ENCODE assay signal across 8 cellular contexts in genomic region chr6:27775138-27775795, GRCh38.
DNase-seq lines count a peak whose midpoint lies in the region; FAIRE-seq and TF ChIP-seq lines count a peak whose summit lies in the region.
"Not testable (repeated sequence)": the region's sequence is repeated elsewhere in the genome, so short reads cannot be mapped to it uniquely, and the experiment has no call there.

No MANE protein-coding gene starts in this region.

- not testable (repeated sequence) for H3K9ac ChIP-seq in astrocyte (ENCODE audit: low read length); mucosa of rectum (ENCODE audit: low read depth in 1 of 2, low read length in 2 of 2)

- H3K27ac ChIP-seq in PC-9; astrocyte (ENCODE audit: low read depth, low read length): not testable (repeated sequence)
- H3K27ac ChIP-seq in hepatocyte (peak overlapping the region; percentile 38), mucosa of rectum (ENCODE audit: low read depth in 2 of 2, low read length in 2 of 2) (peak overlapping the region; percentile 76 to 87)

- TF ChIP-seq CTCF in PC-9 (conservative IDR thresholded peaks at IDR 0.05); astrocyte (IDR thresholded peaks at IDR 0.05; ENCODE audit: insufficient read depth, low read depth, low read length); epithelial cell of esophagus (IDR thresholded peaks at IDR 0.05; ENCODE audit: insufficient read depth, low read depth, low read length, missing control alignments); hepatocyte (IDR thresholded peaks at IDR 0.05; ENCODE audit: poor library complexity): not testable (repeated sequence)

- not testable (repeated sequence) for BruUV-seq in PC-9 (replicated peaks; lab: Mats Ljungman, UMichigan)

- H3K36me3 ChIP-seq in PC-9 (ENCODE audit: low read depth); astrocyte (ENCODE audit: insufficient read depth, low read length); hepatocyte (replicated peaks; ENCODE audit: insufficient read depth, low read depth); mucosa of rectum (ENCODE audit: control insufficient read depth in 2 of 2, insufficient read depth in 2 of 2, low read length in 2 of 2): not testable (repeated sequence)

- 69% methylated on average over 5 of the region's 5 CpGs for WGBS in hepatocyte (ENCODE audit: low lambda C conversion rate, missing lambda C conversion rate)

- not testable (repeated sequence) for H3K36me3 Mint-ChIP-seq in astrocyte (ENCODE audit: low read depth, unreplicated experiment)

- H3K4me1 Mint-ChIP-seq in astrocyte (ENCODE audit: low read depth, unreplicated experiment): peaks cover 10% of the 10 kb centered on the region

- intact Hi-C loops in PC-9 (cut with micrococcal nuclease; ENCODE audit: unreplicated experiment): not testable (repeated sequence)

- H3F3A ChIP-seq in PC-9 (ENCODE audit: insufficient read depth, low read depth): not testable (repeated sequence)

- TF ChIP-seq POLR2A in H54 (IDR thresholded peaks at IDR 0.05; ENCODE audit: low read depth, low read length): not testable (repeated sequence)

- not testable (repeated sequence) for H3K79me2 ChIP-seq in PC-9 (ENCODE audit: low read depth); astrocyte (ENCODE audit: insufficient read depth, low read length); hepatocyte

- H3K27ac Mint-ChIP-seq in astrocyte (ENCODE audit: unreplicated experiment): peak overlapping the region; percentile 75

- not testable (repeated sequence) for H2AFZ ChIP-seq in PC-9; astrocyte (ENCODE audit: low read depth, low read length); hepatocyte

- not testable (repeated sequence) for H4K20me1 ChIP-seq in PC-9 (ENCODE audit: insufficient read depth); astrocyte (ENCODE audit: insufficient read depth, low read length); hepatocyte (ENCODE audit: insufficient read depth, poor library complexity, severe bottlenecking)

- 0 out of 2 replicates have a peak overlapping the region, but pooled peaks have one; percentile 73 for H3K4me2 ChIP-seq in PC-9
- H3K4me2 ChIP-seq in astrocyte (ENCODE audit: low read length); hepatocyte: not testable (repeated sequence)

- not testable (repeated sequence) for H3K9me3 ChIP-seq in PC-9 (ENCODE audit: insufficient read depth, low read depth); astrocyte (ENCODE audit: insufficient read depth, low read depth, low read length); hepatocyte (ENCODE audit: low read depth); mucosa of rectum (ENCODE audit: control insufficient read depth in 2 of 2, low read length in 2 of 2)

- not testable (repeated sequence) for H3K4me1 ChIP-seq in PC-9 (replicated peaks; ENCODE audit: insufficient read depth); astrocyte (ENCODE audit: insufficient read depth, low read length)
- H3K4me1 ChIP-seq in hepatocyte (ENCODE audit: insufficient read depth): peaks cover 11% of the 10 kb centered on the region
- peaks cover 19 to 48% of the 10 kb centered on the region in 2 donors for H3K4me1 ChIP-seq in mucosa of rectum (ENCODE audit: control insufficient read depth in 2 of 2, insufficient read depth in 2 of 2, low read length in 2 of 2)

- not testable (repeated sequence) for H3K4me3 ChIP-seq in PC-9; astrocyte (ENCODE audit: insufficient read depth, low read depth, low read length); epithelial cell of esophagus (ENCODE audit: low read length); hepatocyte; mucosa of rectum (ENCODE audit: low read length in 2 of 2)

- CTCF ChIA-PET in PC-9 (lab: Charles Lee): not testable (repeated sequence)

- FAIRE-seq in H54 (lab: Jason Lieb, UNC): peak; percentile 48
- FAIRE-seq in astrocyte (lab: Jason Lieb, UNC): not testable (repeated sequence)

- H3K9me2 ChIP-seq in PC-9 (ENCODE audit: insufficient read depth); hepatocyte (replicated peaks; ENCODE audit: insufficient read depth): not testable (repeated sequence)

- DNase-seq in AG08395 (ENCODE audit: low spot score) (peak; percentile 18), NCI-H524 (lab: John Stamatoyannopoulos, UW) (peak; percentile 28 to 37), epithelial cell of esophagus (ENCODE audit: low read depth) (peak; percentile 50)
- DNase-seq in H54 (ENCODE audit: insufficient read length, low spot score); PC-9; astrocyte (ENCODE audit: low read depth); hepatocyte (ENCODE audit: low spot score): not testable (repeated sequence)

- not testable (repeated sequence) for H3K9me3 Mint-ChIP-seq in astrocyte (ENCODE audit: unreplicated experiment)

- POLR2A ChIA-PET in PC-9 (lab: Charles Lee; ENCODE audit: unreplicated experiment): interaction anchor here (0.7 kb wide), 1 partner anchor 1221 kb away, joined by 5 read pairs; no protein-coding TSS in a partner anchor

- peak overlapping the region; percentile 21 for H3K4me3 Mint-ChIP-seq in astrocyte (ENCODE audit: unreplicated experiment)

- H3K27me3 ChIP-seq in PC-9 (ENCODE audit: insufficient read depth, low read depth); astrocyte (ENCODE audit: insufficient read depth, low read length); hepatocyte; mucosa of rectum (ENCODE audit: control insufficient read depth in 2 of 2, insufficient read depth in 2 of 2, low read length in 2 of 2): not testable (repeated sequence)

- H3K27me3 Mint-ChIP-seq in astrocyte (ENCODE audit: low read depth, unreplicated experiment): peaks cover 12% of the 10 kb centered on the region
